16 cellular contexts compared by ENCODE assay signal in genomic region chr19:33675501-33676124, GRCh38. TPM values are rescaled to one million over a fixed set of nuclear protein-coding genes. Genes with fewer than 3 reads are reported as not detected.
"Had no signal": no experiment of that assay in that cellular context is flagged by ENCODE, and none has a peak within 500 bp of the region (broad histone marks: within the 10 kb centered on the region; RNA-seq: fewer than 3 reads in every experiment).

No MANE protein-coding gene starts in this region.

- H3K9me3 ChIP-seq: breast epithelium, esophagus squamous epithelium had no signal

- H3K36me3 ChIP-seq: breast epithelium, esophagus squamous epithelium had no signal

- ATAC-seq: activated T-cell treated with anti-CD3 and anti-CD28 coated beads, Interleukin-2, amount 50 U/mL, for 4 hours; foreskin keratinocyte; left ventricle myocardium superior; SK-N-SH treated with all-trans-retinoic acid at 6 μM for 48 hours; stimulated activated memory B cell treated with anti-CD40 and anti-IgM and Interleukin-4, amounts not matched to agents 10 μg/mL and 1 μg/mL and 100 μg/mL, for 72 hours had no signal

- H3K27me3 ChIP-seq: foreskin keratinocyte had no signal

- H3K4me3 Mint-ChIP-seq: activated B cell treated with CpG ODN at 0.5 μM for 24 hours; activated CD4-positive, alpha-beta T cell treated with anti-CD3 and anti-CD28 coated beads, Interleukin-2, amount 10 ng/mL, durations not matched to agents 24 days and 14 days; activated naive CD8-positive, alpha-beta T cell treated with anti-CD3 and anti-CD28 coated beads, Interleukin-2, amount 10 ng/mL, durations not matched to agents 7 days and 5 days; activated T-cell treated with anti-CD3 and anti-CD28 coated beads, Interleukin-2, amount 50 U/mL, for 4 hours; neural crest cell; stimulated activated memory B cell treated with anti-CD40 and anti-IgM and Interleukin-4, amounts not matched to agents 10 μg/mL and 1 μg/mL and 100 μg/mL, for 72 hours; T-helper 1 cell treated with Interleukin-12 subunit alpha and Interleukin-12 subunit beta and Interleukin-4 antibody, amounts not matched to agents 30 μg/mL and 1 μg/mL, for 36 hours had no signal

- H3K9me3 Mint-ChIP-seq: activated B cell treated with CpG ODN at 0.5 μM for 24 hours; activated CD4-positive, alpha-beta T cell treated with anti-CD3 and anti-CD28 coated beads, Interleukin-2, amount 10 ng/mL, durations not matched to agents 24 days and 14 days; activated naive CD8-positive, alpha-beta T cell treated with anti-CD3 and anti-CD28 coated beads, Interleukin-2, amount 10 ng/mL, durations not matched to agents 7 days and 5 days; activated T-cell treated with anti-CD3 and anti-CD28 coated beads, Interleukin-2, amount 50 U/mL, for 4 hours; neural crest cell; T-helper 1 cell treated with Interleukin-12 subunit alpha and Interleukin-12 subunit beta and Interleukin-4 antibody, amounts not matched to agents 30 μg/mL and 1 μg/mL, for 36 hours had no signal

- H3K36me3 Mint-ChIP-seq: activated naive CD8-positive, alpha-beta T cell treated with anti-CD3 and anti-CD28 coated beads, Interleukin-2, amount 10 ng/mL, durations not matched to agents 7 days and 5 days; stimulated activated memory B cell treated with anti-CD40 and anti-IgM and Interleukin-4, amounts not matched to agents 10 μg/mL and 1 μg/mL and 100 μg/mL, for 72 hours had no signal

- H3K27me3 Mint-ChIP-seq: activated B cell treated with CpG ODN at 0.5 μM for 24 hours; activated CD4-positive, alpha-beta T cell treated with anti-CD3 and anti-CD28 coated beads, Interleukin-2, amount 10 ng/mL, durations not matched to agents 24 days and 14 days; stimulated activated memory B cell treated with anti-CD40 and anti-IgM and Interleukin-4, amounts not matched to agents 10 μg/mL and 1 μg/mL and 100 μg/mL, for 72 hours had no signal

- H3K27ac Mint-ChIP-seq: activated B cell treated with CpG ODN at 0.5 μM for 24 hours; activated CD4-positive, alpha-beta T cell treated with anti-CD3 and anti-CD28 coated beads, Interleukin-2, amount 10 ng/mL, durations not matched to agents 24 days and 14 days; activated naive CD8-positive, alpha-beta T cell treated with anti-CD3 and anti-CD28 coated beads, Interleukin-2, amount 10 ng/mL, durations not matched to agents 7 days and 5 days; stimulated activated memory B cell treated with anti-CD40 and anti-IgM and Interleukin-4, amounts not matched to agents 10 μg/mL and 1 μg/mL and 100 μg/mL, for 72 hours; T-helper 1 cell treated with Interleukin-12 subunit alpha and Interleukin-12 subunit beta and Interleukin-4 antibody, amounts not matched to agents 30 μg/mL and 1 μg/mL, for 36 hours had no signal

- H3K4me3 ChIP-seq: breast epithelium, esophagus squamous epithelium had no signal

- FAIRE-seq: islet of Langerhans had no signal

- H3K4me1 ChIP-seq: breast epithelium, esophagus squamous epithelium, foreskin keratinocyte had no signal

- H3K4me1 Mint-ChIP-seq: activated B cell treated with CpG ODN at 0.5 μM for 24 hours; activated CD4-positive, alpha-beta T cell treated with anti-CD3 and anti-CD28 coated beads, Interleukin-2, amount 10 ng/mL, durations not matched to agents 24 days and 14 days; activated naive CD8-positive, alpha-beta T cell treated with anti-CD3 and anti-CD28 coated beads, Interleukin-2, amount 10 ng/mL, durations not matched to agents 7 days and 5 days; neural crest cell; stimulated activated memory B cell treated with anti-CD40 and anti-IgM and Interleukin-4, amounts not matched to agents 10 μg/mL and 1 μg/mL and 100 μg/mL, for 72 hours had no signal

- H3K27ac ChIP-seq: breast epithelium, esophagus squamous epithelium, foreskin keratinocyte had no signal

- DNase-seq: activated B cell treated with CpG ODN at 0.5 μM for 24 hours; activated CD4-positive, alpha-beta T cell treated with anti-CD3 and anti-CD28 coated beads, Interleukin-2, amount 10 ng/mL, durations not matched to agents 24 days and 14 days; activated gamma-delta T cell treated with Interleukin-2 at 50 U/mL for 16 hours; activated naive CD8-positive, alpha-beta T cell treated with anti-CD3 and anti-CD28 coated beads, Interleukin-2, amount 10 ng/mL, durations not matched to agents 7 days and 5 days; activated T-cell treated with anti-CD3 and anti-CD28 coated beads, Interleukin-2, amount 50 U/mL, for 4 hours; esophagus squamous epithelium; foreskin keratinocyte; left ventricle myocardium superior; mesendoderm; stimulated activated CD4-positive, alpha-beta T cell treated with anti-CD3 and anti-CD28 coated beads, Interleukin-1b, Interleukin-23, amount 100 ng/mL, for 48 hours had no signal

RNA-seq across cellular contexts. Expression of gene CHST8, which starts 53.9 kb away (rescaled TPM):
- total RNA-seq: activated B cell treated with CpG ODN at 0.5 μM for 24 hours; activated CD4-positive, alpha-beta T cell treated with anti-CD3 and anti-CD28 coated beads, Interleukin-2, amount 10 ng/mL, durations not matched to agents 24 days and 14 days; activated naive CD8-positive, alpha-beta T cell treated with anti-CD3 and anti-CD28 coated beads, Interleukin-2, amount 10 ng/mL, durations not matched to agents 7 days and 5 days; activated T-cell treated with anti-CD3 and anti-CD28 coated beads, Interleukin-2, amount 50 U/mL, for 4 hours; left ventricle myocardium superior had no signal
